Comparison of ENCODE assay signal across 19 cellular contexts in genomic region chr2:37389395-37389794, GRCh38. TPM values are rescaled to one million over a fixed set of nuclear protein-coding genes. Genes with fewer than 3 reads are reported as not detected.
A peak's percentile ranks its signal among the peaks of the same experiment; 100 is the strongest.
DNase-seq lines count a peak whose midpoint lies in the region; ATAC-seq, FAIRE-seq and TF ChIP-seq lines count a peak whose summit lies in the region.
"Had no signal": no experiment of that assay in that cellular context is flagged by ENCODE, and none has a peak within 500 bp of the region (broad histone marks: within the 10 kb centered on the region; RNA-seq: fewer than 3 reads in every experiment).

No MANE protein-coding gene starts in this region.

- H3K4me1 ChIP-seq in HUES6 (ENCODE audit: control insufficient read depth, insufficient read depth, low read length) (peaks cover 22% of the 10 kb centered on the region), astrocyte (ENCODE audit: insufficient read depth, low read length) (peaks cover 30% of the 10 kb centered on the region)

- peak in 1 of 2 donors; percentile 8 for ATAC-seq in activated T-cell treated with anti-CD3 and anti-CD28 coated beads, Interleukin-2, amount 50 U/mL, for 72 hours (replicated peaks in 1 of 2)
- ATAC-seq in stimulated activated naive B cell treated with anti-CD40 and anti-IgM and Interleukin-4, amounts not matched to agents 10 μg/mL and 1 μg/mL and 100 μg/mL, for 72 hours (replicated peaks) = no peak
- ATAC-seq in activated CD8-positive, alpha-beta memory T cell treated with anti-CD3 and anti-CD28 coated beads, Interleukin-2, amount 10 ng/mL, durations not matched to agents 7 days and 5 days = no peak

- H3K27me3 ChIP-seq in HUES6 (ENCODE audit: control insufficient read depth, insufficient read depth, low read length) = no peaks in the 10 kb centered on the region
- H3K27me3 ChIP-seq in astrocyte (ENCODE audit: insufficient read depth, low read length) = no peaks in the 10 kb centered on the region
- H3K27me3 ChIP-seq: heart left ventricle, pancreas had no signal

- no peak overlapping the region for H3K4me2 ChIP-seq in astrocyte (ENCODE audit: low read length)

- H3K9ac ChIP-seq in HUES6 (ENCODE audit: low read length) (no peak overlapping the region), astrocyte (ENCODE audit: low read length) (no peak overlapping the region)

- no peak for TF ChIP-seq CTCF in astrocyte (IDR thresholded peaks at IDR 0.05; ENCODE audit: insufficient read depth, low read depth, low read length)

- no peaks in the 10 kb centered on the region for H3K27me3 Mint-ChIP-seq in activated T-cell treated with anti-CD3 and anti-CD28 coated beads, Interleukin-2, amount 50 U/mL, for 72 hours (ENCODE audit: low read depth)
- H3K27me3 Mint-ChIP-seq in astrocyte (ENCODE audit: low read depth, unreplicated experiment) = peaks cover 5% of the 10 kb centered on the region
- no peaks in the 10 kb centered on the region for H3K27me3 Mint-ChIP-seq in stimulated activated naive B cell treated with anti-CD40 and anti-IgM and Interleukin-4, amounts not matched to agents 10 μg/mL and 1 μg/mL and 100 μg/mL, for 72 hours
- peaks cover 3% of the 10 kb centered on the region for H3K27me3 Mint-ChIP-seq in activated CD8-positive, alpha-beta memory T cell treated with anti-CD3 and anti-CD28 coated beads, Interleukin-2, amount 10 ng/mL, durations not matched to agents 7 days and 5 days
- H3K27me3 Mint-ChIP-seq: naive B cell had no signal

- no peak for FAIRE-seq in astrocyte (lab: Jason Lieb, UNC)
- FAIRE-seq: HTR-8/SVneo, pancreas had no signal

- no peak overlapping the region for H2AFZ ChIP-seq in astrocyte (ENCODE audit: low read depth, low read length)

- no peaks in the 10 kb centered on the region for H3K4me1 Mint-ChIP-seq in activated T-cell treated with anti-CD3 and anti-CD28 coated beads, Interleukin-2, amount 50 U/mL, for 72 hours (ENCODE audit: low read depth)
- H3K4me1 Mint-ChIP-seq in astrocyte (ENCODE audit: low read depth, unreplicated experiment) = no peaks in the 10 kb centered on the region
- peaks cover 12 to 29% of the 10 kb centered on the region in 2 donors for H3K4me1 Mint-ChIP-seq in stimulated activated naive B cell treated with anti-CD40 and anti-IgM and Interleukin-4, amounts not matched to agents 10 μg/mL and 1 μg/mL and 100 μg/mL, for 72 hours
- H3K4me1 Mint-ChIP-seq in activated CD8-positive, alpha-beta memory T cell treated with anti-CD3 and anti-CD28 coated beads, Interleukin-2, amount 10 ng/mL, durations not matched to agents 7 days and 5 days = peaks cover 3% of the 10 kb centered on the region

- no peak overlapping the region for H3K4me3 ChIP-seq in HUES6 (ENCODE audit: low read depth, low read length)
- no peak overlapping the region for H3K4me3 ChIP-seq in astrocyte (ENCODE audit: insufficient read depth, low read depth, low read length)
- H3K4me3 ChIP-seq: heart left ventricle, lower lobe of right lung, pancreas had no signal

- no peak for DNase-seq in activated T-cell treated with anti-CD3 and anti-CD28 coated beads, Interleukin-2, amount 50 U/mL, for 72 hours
- DNase-seq in activated T-cell treated with anti-CD3 and anti-CD28 coated beads, Interleukin-2, amount 50 U/mL, for 1 hour = no peak
- DNase-seq in astrocyte (ENCODE audit: low read depth) (no peak), hippocampal formation (lab: John Stamatoyannopoulos, UW) (no peak), NCI-H1092 treated with DMSO at 0.1 percent for 48 hours (lab: John Stamatoyannopoulos, UW) (no peak)
- DNase-seq in stimulated activated naive B cell treated with anti-CD40 and anti-IgM and Interleukin-4, amounts not matched to agents 10 μg/mL and 1 μg/mL and 100 μg/mL, for 72 hours = no peak
- DNase-seq in activated CD8-positive, alpha-beta memory T cell treated with anti-CD3 and anti-CD28 coated beads, Interleukin-2, amount 10 ng/mL, durations not matched to agents 7 days and 5 days = no peak
- DNase-seq: aorta; Calu3; effector CD8-positive, alpha-beta T cell; GDM1; heart left ventricle; lower lobe of right lung; naive B cell; NCI-H2227 treated with DMSO at 0.1 percent for 48 hours; pancreas had no signal

- H3K27ac Mint-ChIP-seq in activated T-cell treated with anti-CD3 and anti-CD28 coated beads, Interleukin-2, amount 50 U/mL, for 72 hours = no peak overlapping the region
- no peak overlapping the region for H3K27ac Mint-ChIP-seq in astrocyte (ENCODE audit: unreplicated experiment)
- H3K27ac Mint-ChIP-seq in stimulated activated naive B cell treated with anti-CD40 and anti-IgM and Interleukin-4, amounts not matched to agents 10 μg/mL and 1 μg/mL and 100 μg/mL, for 72 hours = peak overlapping the region; percentile 32
- H3K27ac Mint-ChIP-seq in activated CD8-positive, alpha-beta memory T cell treated with anti-CD3 and anti-CD28 coated beads, Interleukin-2, amount 10 ng/mL, durations not matched to agents 7 days and 5 days = no peak overlapping the region

- H3K79me2 ChIP-seq in astrocyte (ENCODE audit: insufficient read depth, low read length) = no peaks in the 10 kb centered on the region

- H3K9me3 ChIP-seq in HUES6 (ENCODE audit: control insufficient read depth, insufficient read depth, low read depth, low read length) (no peaks in the 10 kb centered on the region; the same call in 1 of the 2 replicates), astrocyte (ENCODE audit: insufficient read depth, low read depth, low read length) (no peaks in the 10 kb centered on the region)
- H3K9me3 ChIP-seq: heart left ventricle, lower lobe of right lung, pancreas had no signal

- CTCF ChIA-PET in activated CD8-positive, alpha-beta memory T cell treated with anti-CD3 and anti-CD28 coated beads, Interleukin-2, amount 10 ng/mL, durations not matched to agents 7 days and 5 days (lab: Charles Lee) = interaction anchor here (1.2 to 3.6 kb wide), 5 partner anchors 12 to 487 kb away, joined by 4 to 18 read pairs (median 5); no protein-coding TSS in a partner anchor

- peaks cover 0 to 6% of the 10 kb centered on the region in 2 donors for H3K36me3 Mint-ChIP-seq in activated T-cell treated with anti-CD3 and anti-CD28 coated beads, Interleukin-2, amount 50 U/mL, for 72 hours (ENCODE audit: insufficient read depth in 2 of 2)
- no peaks in the 10 kb centered on the region for H3K36me3 Mint-ChIP-seq in astrocyte (ENCODE audit: low read depth, unreplicated experiment)
- peaks cover 0 to 4% of the 10 kb centered on the region in 2 donors for H3K36me3 Mint-ChIP-seq in stimulated activated naive B cell treated with anti-CD40 and anti-IgM and Interleukin-4, amounts not matched to agents 10 μg/mL and 1 μg/mL and 100 μg/mL, for 72 hours
- H3K36me3 Mint-ChIP-seq in activated CD8-positive, alpha-beta memory T cell treated with anti-CD3 and anti-CD28 coated beads, Interleukin-2, amount 10 ng/mL, durations not matched to agents 7 days and 5 days = no peaks in the 10 kb centered on the region
- H3K36me3 Mint-ChIP-seq: naive B cell had no signal

- H4K20me1 ChIP-seq in astrocyte (ENCODE audit: insufficient read depth, low read length) = no peaks in the 10 kb centered on the region

- H3K4me3 Mint-ChIP-seq in activated T-cell treated with anti-CD3 and anti-CD28 coated beads, Interleukin-2, amount 50 U/mL, for 72 hours = peak overlapping the region; percentile 18 to 50
- no peak overlapping the region for H3K4me3 Mint-ChIP-seq in astrocyte (ENCODE audit: unreplicated experiment)
- no peak overlapping the region for H3K4me3 Mint-ChIP-seq in stimulated activated naive B cell treated with anti-CD40 and anti-IgM and Interleukin-4, amounts not matched to agents 10 μg/mL and 1 μg/mL and 100 μg/mL, for 72 hours
- no peak overlapping the region for H3K4me3 Mint-ChIP-seq in activated CD8-positive, alpha-beta memory T cell treated with anti-CD3 and anti-CD28 coated beads, Interleukin-2, amount 10 ng/mL, durations not matched to agents 7 days and 5 days

- H3K36me3 ChIP-seq in HUES6 (ENCODE audit: control insufficient read depth, insufficient read depth, low read length) (no peaks in the 10 kb centered on the region), astrocyte (ENCODE audit: insufficient read depth, low read length) (no peaks in the 10 kb centered on the region)
- H3K36me3 ChIP-seq: heart left ventricle, lower lobe of right lung, pancreas had no signal

- peaks cover 0 to 6% of the 10 kb centered on the region in 2 donors for H3K9me3 Mint-ChIP-seq in activated T-cell treated with anti-CD3 and anti-CD28 coated beads, Interleukin-2, amount 50 U/mL, for 72 hours
- H3K9me3 Mint-ChIP-seq in astrocyte (ENCODE audit: unreplicated experiment) = no peaks in the 10 kb centered on the region
- H3K9me3 Mint-ChIP-seq in stimulated activated naive B cell treated with anti-CD40 and anti-IgM and Interleukin-4, amounts not matched to agents 10 μg/mL and 1 μg/mL and 100 μg/mL, for 72 hours = peaks cover 0 to 4% of the 10 kb centered on the region in 2 donors
- no peaks in the 10 kb centered on the region for H3K9me3 Mint-ChIP-seq in activated CD8-positive, alpha-beta memory T cell treated with anti-CD3 and anti-CD28 coated beads, Interleukin-2, amount 10 ng/mL, durations not matched to agents 7 days and 5 days (ENCODE audit: low read depth)

- H3K27ac ChIP-seq in HUES6 (ENCODE audit: low read depth, low read length) = peak overlapping the region; percentile 75; the same call in 1 of the 2 replicates
- H3K27ac ChIP-seq in astrocyte (ENCODE audit: low read depth, low read length) = peak overlapping the region; percentile 75
- H3K27ac ChIP-seq: VCaP had no signal

RNA-seq across cellular contexts. Expression of gene QPCT, which starts 45.0 kb away (rescaled TPM):
- total RNA-seq in activated T-cell treated with anti-CD3 and anti-CD28 coated beads, Interleukin-2, amount 50 U/mL, for 72 hours = under 1 TPM; 0.35 to 0.70 TPM
- 23.1 and 25.2 TPM in 2 replicates for total RNA-seq in astrocyte
- total RNA-seq in activated CD8-positive, alpha-beta memory T cell treated with anti-CD3 and anti-CD28 coated beads, Interleukin-2, amount 10 ng/mL, durations not matched to agents 7 days and 5 days = 1 to 10 TPM in 1 of 2 experiments, not detected in 1; 1.9 TPM

Comparison
In these comparisons a context has a peak if more than half of its experiments do, and no peak if none do; other contexts are left out.
1. H3K4me3 Mint-ChIP-seq: peak in activated T-cell treated with anti-CD3 and anti-CD28 coated beads, Interleukin-2, amount 50 U/mL, for 72 hours (2 of 2); none in astrocyte (single experiment), stimulated activated naive B cell treated with anti-CD40 and anti-IgM and Interleukin-4, amounts not matched to agents 10 μg/mL and 1 μg/mL and 100 μg/mL, for 72 hours (0 of 2) and activated CD8-positive, alpha-beta memory T cell treated with anti-CD3 and anti-CD28 coated beads, Interleukin-2, amount 10 ng/mL, durations not matched to agents 7 days and 5 days (single experiment).